1 cellular context compared by ENCODE assay signal in the genomic region with DNA sequence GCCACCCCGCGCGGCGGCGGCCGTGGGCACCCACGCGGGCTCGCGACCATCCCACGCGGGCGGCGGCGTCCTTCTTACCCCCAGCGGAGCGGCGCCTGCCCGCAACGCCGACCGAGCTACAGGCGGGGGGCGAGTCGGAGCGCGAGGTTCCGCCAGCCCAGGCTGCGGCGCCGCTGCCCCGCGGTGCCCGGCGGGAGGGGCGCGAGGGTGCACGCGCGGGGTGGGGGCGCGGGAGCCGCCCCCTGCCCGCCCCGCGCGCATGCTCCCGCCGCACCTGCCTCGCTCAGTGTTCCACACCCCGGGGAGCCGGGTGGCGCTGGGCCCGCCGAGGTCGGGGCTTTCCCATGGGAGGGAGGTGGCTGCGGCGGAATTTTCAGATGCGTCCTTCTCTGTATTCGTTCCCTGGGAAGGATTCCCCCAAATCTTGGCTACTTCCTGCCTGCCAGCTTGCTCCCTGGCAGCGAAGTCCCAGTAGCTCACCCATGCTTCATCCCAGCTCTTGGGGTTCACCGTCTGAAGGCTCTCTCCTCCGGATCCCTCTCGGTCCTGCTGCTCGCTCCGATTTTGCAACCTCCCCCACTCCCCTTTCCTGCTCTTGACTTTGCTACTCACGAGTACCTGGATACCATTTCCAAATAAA.
A peak's percentile ranks its signal among the peaks of the same experiment; 100 is the strongest.
TF ChIP-seq lines count a peak whose summit lies in the region.

A gene (minus strand): TSS at position 189 of the 640 bp plus-strand sequence. CDS start 103,286 bp downstream, outside the sequence.

TF ChIP-seq in GM12878, 131 proteins besides CTCF, POLR2A, EP300 and RAD21 (continued from another document):
- TF ChIP-seq NBN (IDR thresholded peaks at IDR 0.05) (no peak), DPF2 (IDR thresholded peaks at IDR 0.05) (0 out of 2 replicates have a peak, but pooled peaks have one; percentile 65), ZNF217 (IDR thresholded peaks at IDR 0.05) (peak; percentile 68), SMARCA5 (IDR thresholded peaks at IDR 0.05) (peak; percentile 72), ATF7 (IDR thresholded peaks at IDR 0.05; ENCODE audit: low read depth) (no peak), MTA3 (IDR thresholded peaks at IDR 0.05; ENCODE audit: borderline replicate concordance, low read length) (no peak), EZH2 (IDR thresholded peaks at IDR 0.05; ENCODE audit: borderline replicate concordance, control insufficient read depth, low read depth, low read length) (no peak), STAT3 (IDR thresholded peaks at IDR 0.05; ENCODE audit: low read depth, low read length) (no peak), TCF12 (IDR thresholded peaks at IDR 0.05; ENCODE audit: low read depth, low read length) (no peak), TARDBP (IDR thresholded peaks at IDR 0.05; ENCODE audit: borderline replicate concordance) (no peak), CBX5 (IDR thresholded peaks at IDR 0.05; ENCODE audit: low read depth) (no peak), MEF2A (IDR thresholded peaks at IDR 0.05; ENCODE audit: insufficient read depth, low read depth, low read length) (no peak), IKZF2 (IDR thresholded peaks at IDR 0.05) (peak; percentile 50 to 56), CREM (IDR thresholded peaks at IDR 0.05; ENCODE audit: low read depth) (no peak), IKZF1 (conservative IDR thresholded peaks at IDR 0.05) (peak; percentile 84), SP1 (IDR thresholded peaks at IDR 0.05; ENCODE audit: low read depth, low read length) (no peak), BCL11A (IDR thresholded peaks at IDR 0.05; ENCODE audit: low read depth, low read length) (no peak), BMI1 (IDR thresholded peaks at IDR 0.05; ENCODE audit: borderline replicate concordance) (no peak), JUNB (IDR thresholded peaks at IDR 0.05) (no peak), MYC (IDR thresholded peaks at IDR 0.05; ENCODE audit: insufficient read depth, insufficient read length, insufficient replicate concordance, low read length, severe bottlenecking) (no peak), MXI1 (IDR thresholded peaks at IDR 0.05; ENCODE audit: low read depth, low read length) (no peak), KDM1A (IDR thresholded peaks at IDR 0.05; ENCODE audit: borderline replicate concordance) (no peak), EED (IDR thresholded peaks at IDR 0.05; ENCODE audit: low read depth) (peak; percentile 44; the same call in 1 of the 2 replicates), HCFC1 (IDR thresholded peaks at IDR 0.05; ENCODE audit: low read length) (no peak), NRF1 (conservative IDR thresholded peaks at IDR 0.05; ENCODE audit: low read depth, low read length) (0 out of 2 replicates have a peak, but pooled peaks have one; percentile 30), NFYA (IDR thresholded peaks at IDR 0.05; ENCODE audit: borderline replicate concordance, low read depth, low read length) (no peak), RFX5 (IDR thresholded peaks at IDR 0.05; ENCODE audit: low read depth, low read length) (no peak), JUND (IDR thresholded peaks at IDR 0.05; ENCODE audit: low read depth, low read length) (no peak), ZNF24 (IDR thresholded peaks at IDR 0.05) (0 out of 2 replicates have a peak, but pooled peaks have one; percentile 0)
- TF ChIP-seq, protein P1, sequence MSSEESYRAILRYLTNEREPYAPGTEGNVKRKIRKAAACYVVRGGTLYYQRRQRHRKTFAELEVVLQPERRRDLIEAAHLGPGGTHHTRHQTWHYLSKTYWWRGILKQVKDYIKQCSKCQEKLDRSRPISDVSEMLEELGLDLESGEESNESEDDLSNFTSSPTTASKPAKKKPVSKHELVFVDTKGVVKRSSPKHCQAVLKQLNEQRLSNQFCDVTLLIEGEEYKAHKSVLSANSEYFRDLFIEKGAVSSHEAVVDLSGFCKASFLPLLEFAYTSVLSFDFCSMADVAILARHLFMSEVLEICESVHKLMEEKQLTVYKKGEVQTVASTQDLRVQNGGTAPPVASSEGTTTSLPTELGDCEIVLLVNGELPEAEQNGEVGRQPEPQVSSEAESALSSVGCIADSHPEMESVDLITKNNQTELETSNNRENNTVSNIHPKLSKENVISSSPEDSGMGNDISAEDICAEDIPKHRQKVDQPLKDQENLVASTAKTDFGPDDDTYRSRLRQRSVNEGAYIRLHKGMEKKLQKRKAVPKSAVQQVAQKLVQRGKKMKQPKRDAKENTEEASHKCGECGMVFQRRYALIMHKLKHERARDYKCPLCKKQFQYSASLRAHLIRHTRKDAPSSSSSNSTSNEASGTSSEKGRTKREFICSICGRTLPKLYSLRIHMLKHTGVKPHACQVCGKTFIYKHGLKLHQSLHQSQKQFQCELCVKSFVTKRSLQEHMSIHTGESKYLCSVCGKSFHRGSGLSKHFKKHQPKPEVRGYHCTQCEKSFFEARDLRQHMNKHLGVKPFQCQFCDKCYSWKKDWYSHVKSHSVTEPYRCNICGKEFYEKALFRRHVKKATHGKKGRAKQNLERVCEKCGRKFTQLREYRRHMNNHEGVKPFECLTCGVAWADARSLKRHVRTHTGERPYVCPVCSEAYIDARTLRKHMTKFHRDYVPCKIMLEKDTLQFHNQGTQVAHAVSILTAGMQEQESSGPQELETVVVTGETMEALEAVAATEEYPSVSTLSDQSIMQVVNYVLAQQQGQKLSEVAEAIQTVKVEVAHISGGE (CRISPR knock-in tag; IDR thresholded peaks at IDR 0.05): no peak
- TF ChIP-seq, protein P2, sequence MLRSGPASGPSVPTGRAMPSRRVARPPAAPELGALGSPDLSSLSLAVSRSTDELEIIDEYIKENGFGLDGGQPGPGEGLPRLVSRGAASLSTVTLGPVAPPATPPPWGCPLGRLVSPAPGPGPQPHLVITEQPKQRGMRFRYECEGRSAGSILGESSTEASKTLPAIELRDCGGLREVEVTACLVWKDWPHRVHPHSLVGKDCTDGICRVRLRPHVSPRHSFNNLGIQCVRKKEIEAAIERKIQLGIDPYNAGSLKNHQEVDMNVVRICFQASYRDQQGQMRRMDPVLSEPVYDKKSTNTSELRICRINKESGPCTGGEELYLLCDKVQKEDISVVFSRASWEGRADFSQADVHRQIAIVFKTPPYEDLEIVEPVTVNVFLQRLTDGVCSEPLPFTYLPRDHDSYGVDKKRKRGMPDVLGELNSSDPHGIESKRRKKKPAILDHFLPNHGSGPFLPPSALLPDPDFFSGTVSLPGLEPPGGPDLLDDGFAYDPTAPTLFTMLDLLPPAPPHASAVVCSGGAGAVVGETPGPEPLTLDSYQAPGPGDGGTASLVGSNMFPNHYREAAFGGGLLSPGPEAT (IDR thresholded peaks at IDR 0.05; ENCODE audit: low read depth): peak; percentile 66
- TF ChIP-seq, protein P3, sequence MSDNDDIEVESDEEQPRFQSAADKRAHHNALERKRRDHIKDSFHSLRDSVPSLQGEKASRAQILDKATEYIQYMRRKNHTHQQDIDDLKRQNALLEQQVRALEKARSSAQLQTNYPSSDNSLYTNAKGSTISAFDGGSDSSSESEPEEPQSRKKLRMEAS (IDR thresholded peaks at IDR 0.05; ENCODE audit: low read depth, low read length): no peak
- TF ChIP-seq, protein P4, sequence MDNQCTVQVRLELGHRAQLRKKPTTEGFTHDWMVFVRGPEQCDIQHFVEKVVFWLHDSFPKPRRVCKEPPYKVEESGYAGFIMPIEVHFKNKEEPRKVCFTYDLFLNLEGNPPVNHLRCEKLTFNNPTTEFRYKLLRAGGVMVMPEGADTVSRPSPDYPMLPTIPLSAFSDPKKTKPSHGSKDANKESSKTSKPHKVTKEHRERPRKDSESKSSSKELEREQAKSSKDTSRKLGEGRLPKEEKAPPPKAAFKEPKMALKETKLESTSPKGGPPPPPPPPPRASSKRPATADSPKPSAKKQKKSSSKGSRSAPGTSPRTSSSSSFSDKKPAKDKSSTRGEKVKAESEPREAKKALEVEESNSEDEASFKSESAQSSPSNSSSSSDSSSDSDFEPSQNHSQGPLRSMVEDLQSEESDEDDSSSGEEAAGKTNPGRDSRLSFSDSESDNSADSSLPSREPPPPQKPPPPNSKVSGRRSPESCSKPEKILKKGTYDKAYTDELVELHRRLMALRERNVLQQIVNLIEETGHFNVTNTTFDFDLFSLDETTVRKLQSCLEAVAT (IDR thresholded peaks at IDR 0.05): 0 out of 2 replicates have a peak, but pooled peaks have one; percentile 30
- TF ChIP-seq, protein P5, sequence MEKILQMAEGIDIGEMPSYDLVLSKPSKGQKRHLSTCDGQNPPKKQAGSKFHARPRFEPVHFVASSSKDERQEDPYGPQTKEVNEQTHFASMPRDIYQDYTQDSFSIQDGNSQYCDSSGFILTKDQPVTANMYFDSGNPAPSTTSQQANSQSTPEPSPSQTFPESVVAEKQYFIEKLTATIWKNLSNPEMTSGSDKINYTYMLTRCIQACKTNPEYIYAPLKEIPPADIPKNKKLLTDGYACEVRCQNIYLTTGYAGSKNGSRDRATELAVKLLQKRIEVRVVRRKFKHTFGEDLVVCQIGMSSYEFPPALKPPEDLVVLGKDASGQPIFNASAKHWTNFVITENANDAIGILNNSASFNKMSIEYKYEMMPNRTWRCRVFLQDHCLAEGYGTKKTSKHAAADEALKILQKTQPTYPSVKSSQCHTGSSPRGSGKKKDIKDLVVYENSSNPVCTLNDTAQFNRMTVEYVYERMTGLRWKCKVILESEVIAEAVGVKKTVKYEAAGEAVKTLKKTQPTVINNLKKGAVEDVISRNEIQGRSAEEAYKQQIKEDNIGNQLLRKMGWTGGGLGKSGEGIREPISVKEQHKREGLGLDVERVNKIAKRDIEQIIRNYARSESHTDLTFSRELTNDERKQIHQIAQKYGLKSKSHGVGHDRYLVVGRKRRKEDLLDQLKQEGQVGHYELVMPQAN (conservative IDR thresholded peaks at IDR 0.05): no peak
- TF ChIP-seq, protein P6, sequence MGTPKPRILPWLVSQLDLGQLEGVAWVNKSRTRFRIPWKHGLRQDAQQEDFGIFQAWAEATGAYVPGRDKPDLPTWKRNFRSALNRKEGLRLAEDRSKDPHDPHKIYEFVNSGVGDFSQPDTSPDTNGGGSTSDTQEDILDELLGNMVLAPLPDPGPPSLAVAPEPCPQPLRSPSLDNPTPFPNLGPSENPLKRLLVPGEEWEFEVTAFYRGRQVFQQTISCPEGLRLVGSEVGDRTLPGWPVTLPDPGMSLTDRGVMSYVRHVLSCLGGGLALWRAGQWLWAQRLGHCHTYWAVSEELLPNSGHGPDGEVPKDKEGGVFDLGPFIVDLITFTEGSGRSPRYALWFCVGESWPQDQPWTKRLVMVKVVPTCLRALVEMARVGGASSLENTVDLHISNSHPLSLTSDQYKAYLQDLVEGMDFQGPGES (IDR thresholded peaks at IDR 0.05): no peak
